Comparison of ENCODE assay signal across 9 cellular contexts in the genomic region with DNA sequence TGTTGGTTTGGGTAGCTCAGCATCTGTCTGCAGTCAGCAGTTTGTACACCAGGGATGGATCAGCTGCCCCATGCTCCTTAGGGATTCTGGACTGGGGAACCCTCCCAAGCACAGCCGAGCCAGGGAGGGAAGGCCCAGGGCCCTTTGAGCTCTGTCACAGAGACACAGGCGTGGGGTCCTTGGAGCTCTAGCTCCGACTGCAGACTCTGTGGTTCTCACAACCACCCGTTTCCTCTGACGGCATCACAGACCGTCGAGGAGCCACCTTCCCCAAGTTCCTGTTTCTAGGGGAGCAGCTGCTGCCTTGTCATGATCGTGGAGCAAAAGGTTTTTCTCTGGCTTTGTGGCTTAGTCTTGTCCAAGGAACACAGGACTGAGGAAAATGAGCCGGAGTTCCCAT. TPM values are rescaled to one million over a fixed set of nuclear protein-coding genes. Genes with fewer than 3 reads are reported as not detected.
A peak's percentile ranks its signal among the peaks of the same experiment; 100 is the strongest.
DNase-seq lines count a peak whose midpoint lies in the region; ATAC-seq lines count a peak whose summit lies in the region.
"Had no signal": no experiment of that assay in that cellular context is flagged by ENCODE, and none has a peak within 500 bp of the region (broad histone marks: within the 10 kb centered on the region; RNA-seq: fewer than 3 reads in every experiment).

SLA2 (minus strand) TSS at position 199 of the 400 bp plus-strand sequence. CDS start 4,861 bp downstream, outside the sequence.

- peak within 1 kb of the TSS; percentile 35 for H3K4me2 ChIP-seq in Karpas-422 (ENCODE audit: low read depth, low read length, poor library complexity, severe bottlenecking)

- 0 out of 2 replicates have a peak within 1 kb of the TSS, but pooled peaks have one; percentile 18 for H3K9ac ChIP-seq in Karpas-422 (ENCODE audit: low read length)

- no peaks in the 10 kb centered on the region for H3K27me3 Mint-ChIP-seq in activated CD4-positive, alpha-beta memory T cell treated with anti-CD3 and anti-CD28 coated beads, Interleukin-2, amount 10 ng/mL, durations not matched to agents 7 days and 5 days
- peaks cover 7 to 39% (median 38%) of the 10 kb centered on the region in 3 donors for H3K27me3 Mint-ChIP-seq in immature natural killer cell (ENCODE audit: low read depth in 3 of 3)

- peaks cover 49% of the 10 kb centered on the region for H3K4me1 Mint-ChIP-seq in activated CD4-positive, alpha-beta memory T cell treated with anti-CD3 and anti-CD28 coated beads, Interleukin-2, amount 10 ng/mL, durations not matched to agents 7 days and 5 days
- peaks cover 59 to 63% of the 10 kb centered on the region in 2 donors for H3K4me1 Mint-ChIP-seq in immature natural killer cell

- no peak within 1 kb of the TSS for H3K4me3 ChIP-seq in Karpas-422 (ENCODE audit: low read length)
- H3K4me3 ChIP-seq: dorsolateral prefrontal cortex had no signal

- peaks cover 16% of the 10 kb centered on the region for H3K4me1 ChIP-seq in Karpas-422 (ENCODE audit: low read length)

- POLR2A ChIA-PET in activated CD4-positive, alpha-beta memory T cell treated with anti-CD3 and anti-CD28 coated beads, Interleukin-2, amount 10 ng/mL, durations not matched to agents 7 days and 5 days (lab: Charles Lee) = interaction anchor here (0.8 to 5.8 kb wide), 24 partner anchors 10 to 533 kb away, joined by 3 to 75 read pairs (median 4); partner anchors contain the start of genes DSN1, MROH8, NDRG3 and RAB5IF

- no peaks in the 10 kb centered on the region for H3K9me2 ChIP-seq in Karpas-422 (replicated peaks; ENCODE audit: insufficient read depth, low read length)

- DNase-seq in Karpas-422 = peak; percentile 66
- peak; percentile 82 for DNase-seq in activated CD4-positive, alpha-beta memory T cell treated with anti-CD3 and anti-CD28 coated beads, Interleukin-2, amount 10 ng/mL, durations not matched to agents 7 days and 5 days
- DNase-seq in immature natural killer cell = peak; percentile 81 to 85 (median 83)
- DNase-seq in stimulated activated CD8-positive, alpha-beta memory T cell treated with anti-CD3 and anti-CD28 coated beads, Interleukin-7, amount 100 ng/mL, for 24 hours (ENCODE audit: low read depth) = peak; percentile 43
- DNase-seq in DMS 273 (lab: John Stamatoyannopoulos, UW; ENCODE audit: unreplicated experiment) = no peak
- DNase-seq in iPS-NIHi7 (ENCODE audit: extremely low spot score) = no peak

- CTCF ChIA-PET in activated CD4-positive, alpha-beta memory T cell treated with anti-CD3 and anti-CD28 coated beads, Interleukin-2, amount 10 ng/mL, durations not matched to agents 7 days and 5 days (lab: Charles Lee) = interaction anchor here (0.6 to 1.9 kb wide), 19 partner anchors 9 to 241 kb away, joined by 3 to 12 read pairs (median 5); partner anchors contain the start of genes DSN1, NDRG3 and RAB5IF

- no peaks in the 10 kb centered on the region for H3K9me3 ChIP-seq in Karpas-422 (ENCODE audit: low read length)

- H2AFZ ChIP-seq in Karpas-422 (ENCODE audit: low read length) = peak within 1 kb of the TSS; percentile 44; the same call in 1 of the 2 replicates

- H3K36me3 ChIP-seq in Karpas-422 (ENCODE audit: insufficient read depth, low read length) = no peaks in the 10 kb centered on the region

- no peaks in the 10 kb centered on the region for H3K27me3 ChIP-seq in Karpas-422 (ENCODE audit: low read length)
- H3K27me3 ChIP-seq: dorsolateral prefrontal cortex had no signal

- no peaks in the 10 kb centered on the region for H3K9me3 Mint-ChIP-seq in activated CD4-positive, alpha-beta memory T cell treated with anti-CD3 and anti-CD28 coated beads, Interleukin-2, amount 10 ng/mL, durations not matched to agents 7 days and 5 days
- no peaks in the 10 kb centered on the region for H3K9me3 Mint-ChIP-seq in immature natural killer cell

- no peaks in the 10 kb centered on the region for H3K79me2 ChIP-seq in Karpas-422 (ENCODE audit: low read length)

- peaks cover 43% of the 10 kb centered on the region for H3K36me3 Mint-ChIP-seq in activated CD4-positive, alpha-beta memory T cell treated with anti-CD3 and anti-CD28 coated beads, Interleukin-2, amount 10 ng/mL, durations not matched to agents 7 days and 5 days (ENCODE audit: low read depth)
- H3K36me3 Mint-ChIP-seq in immature natural killer cell = peaks cover 8 to 10% (median 9%) of the 10 kb centered on the region in 3 donors

- H3K27ac Mint-ChIP-seq in activated CD4-positive, alpha-beta memory T cell treated with anti-CD3 and anti-CD28 coated beads, Interleukin-2, amount 10 ng/mL, durations not matched to agents 7 days and 5 days = peak within 1 kb of the TSS; percentile 97
- peak within 1 kb of the TSS; percentile 97 to 100 (median 99) for H3K27ac Mint-ChIP-seq in immature natural killer cell

- no peak within 1 kb of the TSS for H3K27ac ChIP-seq in Karpas-422 (ENCODE audit: low read length)
- H3K27ac ChIP-seq: dorsolateral prefrontal cortex had no signal

- peak within 1 kb of the TSS; percentile 96 for H3K4me3 Mint-ChIP-seq in activated CD4-positive, alpha-beta memory T cell treated with anti-CD3 and anti-CD28 coated beads, Interleukin-2, amount 10 ng/mL, durations not matched to agents 7 days and 5 days
- peak within 1 kb of the TSS; percentile 93 to 99 (median 97) for H3K4me3 Mint-ChIP-seq in immature natural killer cell

- ATAC-seq in GM18858 (IDR thresholded peaks at IDR 0.05; ENCODE audit: unreplicated experiment) (no peak), GM19452 (IDR thresholded peaks at IDR 0.05; ENCODE audit: unreplicated experiment) (no peak)

- H4K20me1 ChIP-seq in Karpas-422 (ENCODE audit: insufficient read depth, low read depth, low read length) = no peaks in the 10 kb centered on the region

RNA-seq across cellular contexts. Expression of gene SLA2, which starts in this region (rescaled TPM):
- total RNA-seq in Karpas-422 (2014; rRNA removed; shearing (Covaris generic); ENCODE audit: low replicate concordance) = 0.19 and 0.36 TPM in 2 replicates
- 10 to 100 TPM; 78.6 to 79.9 TPM for total RNA-seq in activated CD4-positive, alpha-beta memory T cell treated with anti-CD3 and anti-CD28 coated beads, Interleukin-2, amount 10 ng/mL, durations not matched to agents 7 days and 5 days
- polyA plus RNA-seq in immature natural killer cell = 10 to 100 TPM; 21.0 to 24.1 (median 24.1) TPM

Comparison
In these comparisons a context has a peak if more than half of its experiments do, and no peak if none do; other contexts are left out.
1. RNA of gene SLA2 (total RNA-seq): 78.6 to 79.9 TPM in activated CD4-positive, alpha-beta memory T cell treated with anti-CD3 and anti-CD28 coated beads, Interleukin-2, amount 10 ng/mL, durations not matched to agents 7 days and 5 days; 0.19 to 0.36 TPM in Karpas-422; every median in the first group is over 10 times any median in the second.
2. Peak in DNase-seq, H3K9ac ChIP-seq and H3K4me2 ChIP-seq in Karpas-422; RNA of the gene not detected or under 1 TPM.
3. DNase-seq: peak in activated CD4-positive, alpha-beta memory T cell treated with anti-CD3 and anti-CD28 coated beads, Interleukin-2, amount 10 ng/mL, durations not matched to agents 7 days and 5 days (single experiment), immature natural killer cell (3 of 3) and stimulated activated CD8-positive, alpha-beta memory T cell treated with anti-CD3 and anti-CD28 coated beads, Interleukin-7, amount 100 ng/mL, for 24 hours (single experiment); none in DMS 273 (single experiment) and iPS-NIHi7 (single experiment).